In genomic region chr9:86485359-86485758, GRCh38 we compare ENCODE assay signal across 13 cellular contexts.
DNase-seq lines count a peak whose midpoint lies in the region; ATAC-seq and TF ChIP-seq lines count a peak whose summit lies in the region.
"Had no signal": no experiment of that assay in that cellular context is flagged by ENCODE, and none has a peak within 500 bp of the region (broad histone marks: within the 10 kb centered on the region; RNA-seq: fewer than 3 reads in every experiment).

No MANE protein-coding gene starts in this region.

- peaks cover 0 to 6% (median 4%) of the 10 kb centered on the region in 7 donors for H3K9me3 Mint-ChIP-seq in CD14-positive monocyte
- no peaks in the 10 kb centered on the region for H3K9me3 Mint-ChIP-seq in activated CD4-positive, alpha-beta memory T cell treated with anti-CD3 and anti-CD28 coated beads, Interleukin-2, amount 10 ng/mL, durations not matched to agents 7 days and 5 days

- H4K8ac ChIP-seq in neuronal stem cell (ENCODE audit: low read depth, low read length) = no peak overlapping the region

- CTCF ChIA-PET in activated CD4-positive, alpha-beta memory T cell treated with anti-CD3 and anti-CD28 coated beads, Interleukin-2, amount 10 ng/mL, durations not matched to agents 7 days and 5 days (lab: Charles Lee) = no interaction called here

- no peaks in the 10 kb centered on the region for H3K36me3 ChIP-seq in neuronal stem cell (replicated peaks in 1 of 2; ENCODE audit: control insufficient read depth in 2 of 2, insufficient read depth in 2 of 2, low read length in 2 of 2)
- H3K36me3 ChIP-seq in testis (ENCODE audit: low read depth, missing control alignments) = no peaks in the 10 kb centered on the region

- ATAC-seq in GM18907 (IDR thresholded peaks at IDR 0.05; ENCODE audit: unreplicated experiment) (peak; percentile 79), HG03095 (IDR thresholded peaks at IDR 0.05; ENCODE audit: unreplicated experiment) (peak; percentile 65), HG03439 (IDR thresholded peaks at IDR 0.05; ENCODE audit: unreplicated experiment) (no peak)

- no peak overlapping the region for H3K18ac ChIP-seq in neuronal stem cell (ENCODE audit: low read length)

- H3K27me3 Mint-ChIP-seq in CD14-positive monocyte (ENCODE audit: low read depth in 3 of 3) = peaks cover 0 to 4% (median 0%) of the 10 kb centered on the region in 3 donors
- peaks cover 2% of the 10 kb centered on the region for H3K27me3 Mint-ChIP-seq in activated CD4-positive, alpha-beta memory T cell treated with anti-CD3 and anti-CD28 coated beads, Interleukin-2, amount 10 ng/mL, durations not matched to agents 7 days and 5 days

- no peak overlapping the region for H2AFZ ChIP-seq in neuronal stem cell (ENCODE audit: low read length)

- no peak overlapping the region for H2BK12ac ChIP-seq in neuronal stem cell (ENCODE audit: low read length)

- no peak overlapping the region for H3K4me2 ChIP-seq in neuronal stem cell (ENCODE audit: insufficient read depth, low read length, poor library complexity, severe bottlenecking)

- POLR2A ChIA-PET in activated CD4-positive, alpha-beta memory T cell treated with anti-CD3 and anti-CD28 coated beads, Interleukin-2, amount 10 ng/mL, durations not matched to agents 7 days and 5 days (lab: Charles Lee) = no interaction called here

- peak overlapping the region; percentile 47 to 79 (median 64) for H3K27ac Mint-ChIP-seq in CD14-positive monocyte
- no peak overlapping the region for H3K27ac Mint-ChIP-seq in activated CD4-positive, alpha-beta memory T cell treated with anti-CD3 and anti-CD28 coated beads, Interleukin-2, amount 10 ng/mL, durations not matched to agents 7 days and 5 days
- H3K27ac Mint-ChIP-seq: IgD-negative memory B cell had no signal

- H3K27me3 ChIP-seq in neuronal stem cell (ENCODE audit: control insufficient read depth in 3 of 3, insufficient read depth in 3 of 3, low read depth in 1 of 3, low read length in 3 of 3) (no peaks in the 10 kb centered on the region), testis (no peaks in the 10 kb centered on the region)

- H2BK120ac ChIP-seq in neuronal stem cell (ENCODE audit: low read depth, low read length) = no peak overlapping the region

- peak; percentile 72 for DNase-seq in CD14-positive monocyte (ENCODE audit: low spot score)
- peak; percentile 40 for DNase-seq in activated CD4-positive, alpha-beta memory T cell treated with anti-CD3 and anti-CD28 coated beads, Interleukin-2, amount 10 ng/mL, durations not matched to agents 7 days and 5 days
- DNase-seq in GF-D8 (lab: John Stamatoyannopoulos, UW) = no peak
- no peak for DNase-seq in neuronal stem cell (ENCODE audit: low spot score)
- no peak for DNase-seq in testis
- DNase-seq: islet precursor cell, NCI-H446, SHP77, substantia nigra had no signal

- H3K79me1 ChIP-seq in neuronal stem cell (ENCODE audit: low read depth, low read length) = no peaks in the 10 kb centered on the region

- WGBS in neuronal stem cell (ENCODE audit: extremely low coverage in 2 of 2, insufficient read length in 2 of 2, insufficient replicate concordance in 1 of 2), 2 donors = no CpG with 5 or more reads among the region's 5 CpGs
- 83 to 92% methylated on average over 5 of the region's 5 CpGs for WGBS in testis, 2 donors

- no peak for TF ChIP-seq POLR2A in testis (IDR thresholded peaks at IDR 0.05)

- H3K4me1 Mint-ChIP-seq in CD14-positive monocyte = peaks cover 14% of the 10 kb centered on the region
- H3K4me1 Mint-ChIP-seq in activated CD4-positive, alpha-beta memory T cell treated with anti-CD3 and anti-CD28 coated beads, Interleukin-2, amount 10 ng/mL, durations not matched to agents 7 days and 5 days = peaks cover 8% of the 10 kb centered on the region

- H3K4me3 ChIP-seq in neuronal stem cell (ENCODE audit: low read length in 2 of 2) (no peak overlapping the region), testis (no peak overlapping the region)

- no peak overlapping the region for H3K4ac ChIP-seq in neuronal stem cell (ENCODE audit: low read length)

- H3K27ac ChIP-seq in neuronal stem cell (replicated peaks; ENCODE audit: low read length) = no peak overlapping the region
- H3K27ac ChIP-seq in testis = no peak overlapping the region

- H3K36me3 Mint-ChIP-seq in CD14-positive monocyte = peaks cover 0 to 2% of the 10 kb centered on the region in 2 donors
- H3K36me3 Mint-ChIP-seq in activated CD4-positive, alpha-beta memory T cell treated with anti-CD3 and anti-CD28 coated beads, Interleukin-2, amount 10 ng/mL, durations not matched to agents 7 days and 5 days (ENCODE audit: low read depth) = no peaks in the 10 kb centered on the region
- H3K36me3 Mint-ChIP-seq: IgD-negative memory B cell had no signal

- TF ChIP-seq CTCF in CD14-positive monocyte (IDR thresholded peaks at IDR 0.05) (no peak), testis (IDR thresholded peaks at IDR 0.05) (no peak)

- H4K91ac ChIP-seq in neuronal stem cell (ENCODE audit: low read depth, low read length, poor library complexity) = no peak overlapping the region

- no peak overlapping the region for H3K14ac ChIP-seq in neuronal stem cell (ENCODE audit: low read length)

- no peak overlapping the region for H3K23ac ChIP-seq in neuronal stem cell (ENCODE audit: low read depth, low read length, poor library complexity)

- peak overlapping the region in 1 of 2 donors; percentile 54 for H3K4me3 Mint-ChIP-seq in CD14-positive monocyte
- no peak overlapping the region for H3K4me3 Mint-ChIP-seq in activated CD4-positive, alpha-beta memory T cell treated with anti-CD3 and anti-CD28 coated beads, Interleukin-2, amount 10 ng/mL, durations not matched to agents 7 days and 5 days
- H3K4me3 Mint-ChIP-seq: IgD-negative memory B cell had no signal

- no peaks in the 10 kb centered on the region for H3K4me1 ChIP-seq in neuronal stem cell (ENCODE audit: control insufficient read depth in 2 of 2, insufficient read depth in 1 of 2, low read depth in 1 of 2, low read length in 2 of 2)
- no peaks in the 10 kb centered on the region for H3K4me1 ChIP-seq in testis

- no peaks in the 10 kb centered on the region for H3K9me3 ChIP-seq in neuronal stem cell (replicated peaks in 1 of 2; ENCODE audit: control insufficient read depth in 2 of 2, insufficient read depth in 1 of 2, low read depth in 1 of 2, low read length in 2 of 2)
- no peaks in the 10 kb centered on the region for H3K9me3 ChIP-seq in testis

- H2BK5ac ChIP-seq in neuronal stem cell (ENCODE audit: low read length) = no peak overlapping the region

- intact Hi-C loops in CD14-positive monocyte (cut with micrococcal nuclease) = loop anchor here in 1 of 2 donors (5.0 kb wide), 1 partner anchor 837 kb away; no protein-coding TSS in a partner anchor
- intact Hi-C loops in testis (cut with DNase I; ENCODE audit: low total_unique reads) = loop anchor here (5.0 to 10.0 kb wide), 3 partner anchors 68 to 839 kb away; partner anchors contain the start of gene GAS1

- no peak overlapping the region for H2BK15ac ChIP-seq in neuronal stem cell (ENCODE audit: low read length)

- no peak overlapping the region for H2AK5ac ChIP-seq in neuronal stem cell (ENCODE audit: low read depth, low read length)

- H3K9ac ChIP-seq in neuronal stem cell (ENCODE audit: low read depth, low read length, poor library complexity) = no peak overlapping the region

Comparison
In these comparisons a context has a peak if more than half of its experiments do, and no peak if none do; other contexts are left out.
1. DNase-seq: peak in CD14-positive monocyte (single experiment) and activated CD4-positive, alpha-beta memory T cell treated with anti-CD3 and anti-CD28 coated beads, Interleukin-2, amount 10 ng/mL, durations not matched to agents 7 days and 5 days (single experiment); none in GF-D8 (single experiment), neuronal stem cell (single experiment) and testis (single experiment).